Comparison of ENCODE assay signal across 1 cellular context in genomic region chr2:74002515-74003391, GRCh38.
TF ChIP-seq lines count a peak whose summit lies in the region.

No MANE protein-coding gene starts in this region.

TF ChIP-seq in HepG2, 621 proteins besides CTCF, POLR2A, EP300 and RAD21 (continued from another document):
- no peak for TF ChIP-seq MZF1 (CRISPR knock-in tag; IDR thresholded peaks at IDR 0.05; ENCODE audit: borderline replicate concordance)
- TF ChIP-seq RBM39 (IDR thresholded peaks at IDR 0.05; ENCODE audit: low read depth, low read length, poor library complexity, severe bottlenecking): no peak
- peak; percentile 49; the same call in 1 of the 2 replicates for TF ChIP-seq MXD4 (CRISPR knock-in tag; IDR thresholded peaks at IDR 0.05)
- no peak for TF ChIP-seq ATAD3A (CRISPR knock-in tag; IDR thresholded peaks at IDR 0.05)
- TF ChIP-seq, protein P1, sequence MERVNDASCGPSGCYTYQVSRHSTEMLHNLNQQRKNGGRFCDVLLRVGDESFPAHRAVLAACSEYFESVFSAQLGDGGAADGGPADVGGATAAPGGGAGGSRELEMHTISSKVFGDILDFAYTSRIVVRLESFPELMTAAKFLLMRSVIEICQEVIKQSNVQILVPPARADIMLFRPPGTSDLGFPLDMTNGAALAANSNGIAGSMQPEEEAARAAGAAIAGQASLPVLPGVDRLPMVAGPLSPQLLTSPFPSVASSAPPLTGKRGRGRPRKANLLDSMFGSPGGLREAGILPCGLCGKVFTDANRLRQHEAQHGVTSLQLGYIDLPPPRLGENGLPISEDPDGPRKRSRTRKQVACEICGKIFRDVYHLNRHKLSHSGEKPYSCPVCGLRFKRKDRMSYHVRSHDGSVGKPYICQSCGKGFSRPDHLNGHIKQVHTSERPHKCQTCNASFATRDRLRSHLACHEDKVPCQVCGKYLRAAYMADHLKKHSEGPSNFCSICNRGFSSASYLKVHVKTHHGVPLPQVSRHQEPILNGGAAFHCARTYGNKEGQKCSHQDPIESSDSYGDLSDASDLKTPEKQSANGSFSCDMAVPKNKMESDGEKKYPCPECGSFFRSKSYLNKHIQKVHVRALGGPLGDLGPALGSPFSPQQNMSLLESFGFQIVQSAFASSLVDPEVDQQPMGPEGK (CRISPR knock-in tag; IDR thresholded peaks at IDR 0.05): peak; percentile 72
- no peak for TF ChIP-seq SP1 (IDR thresholded peaks at IDR 0.05)
- TF ChIP-seq SP1 (CRISPR knock-in tag; IDR thresholded peaks at IDR 0.05): 0 out of 2 replicates have a peak, but pooled peaks have one; percentile 22
- TF ChIP-seq ZNF556 (CRISPR knock-in tag; IDR thresholded peaks at IDR 0.05; ENCODE audit: borderline replicate concordance): 0 out of 2 replicates have a peak, but pooled peaks have one; percentile 80
- TF ChIP-seq MAFK (conservative IDR thresholded peaks at IDR 0.05 in 1 of 2, IDR thresholded peaks at IDR 0.05 in 1 of 2; ENCODE audit: low read length in 2 of 2): no peak
- peak; percentile 59 for TF ChIP-seq ASH2L (IDR thresholded peaks at IDR 0.05; ENCODE audit: insufficient read length, low read depth, low read length)
- TF ChIP-seq ELF1 (CRISPR knock-in tag; IDR thresholded peaks at IDR 0.05): no peak
- TF ChIP-seq NFKBIZ (CRISPR knock-in tag; IDR thresholded peaks at IDR 0.05): no peak
- TF ChIP-seq, protein P2, sequence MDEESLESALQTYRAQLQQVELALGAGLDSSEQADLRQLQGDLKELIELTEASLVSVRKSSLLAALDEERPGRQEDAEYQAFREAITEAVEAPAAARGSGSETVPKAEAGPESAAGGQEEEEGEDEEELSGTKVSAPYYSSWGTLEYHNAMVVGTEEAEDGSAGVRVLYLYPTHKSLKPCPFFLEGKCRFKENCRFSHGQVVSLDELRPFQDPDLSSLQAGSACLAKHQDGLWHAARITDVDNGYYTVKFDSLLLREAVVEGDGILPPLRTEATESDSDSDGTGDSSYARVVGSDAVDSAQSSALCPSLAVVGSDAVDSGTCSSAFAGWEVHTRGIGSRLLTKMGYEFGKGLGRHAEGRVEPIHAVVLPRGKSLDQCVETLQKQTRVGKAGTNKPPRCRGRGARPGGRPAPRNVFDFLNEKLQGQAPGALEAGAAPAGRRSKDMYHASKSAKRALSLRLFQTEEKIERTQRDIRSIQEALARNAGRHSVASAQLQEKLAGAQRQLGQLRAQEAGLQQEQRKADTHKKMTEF (CRISPR knock-in tag; IDR thresholded peaks at IDR 0.05): 0 out of 2 replicates have a peak, but pooled peaks have one; percentile 22
- no peak for TF ChIP-seq KLF13 (CRISPR knock-in tag; IDR thresholded peaks at IDR 0.05)
- TF ChIP-seq ZNF547 (CRISPR knock-in tag; IDR thresholded peaks at IDR 0.05): peak; percentile 76
- peak; percentile 99 for TF ChIP-seq ZNF770 (CRISPR knock-in tag; IDR thresholded peaks at IDR 0.05)
- TF ChIP-seq SNAPC4 (CRISPR knock-in tag; IDR thresholded peaks at IDR 0.05): no peak
- TF ChIP-seq SALL1 (CRISPR knock-in tag; IDR thresholded peaks at IDR 0.05): peak; percentile 49
- TF ChIP-seq RBFOX2 (IDR thresholded peaks at IDR 0.05; ENCODE audit: low read depth, low read length): peak; percentile 46; the same call in 1 of the 2 replicates
- TF ChIP-seq, protein P3, sequence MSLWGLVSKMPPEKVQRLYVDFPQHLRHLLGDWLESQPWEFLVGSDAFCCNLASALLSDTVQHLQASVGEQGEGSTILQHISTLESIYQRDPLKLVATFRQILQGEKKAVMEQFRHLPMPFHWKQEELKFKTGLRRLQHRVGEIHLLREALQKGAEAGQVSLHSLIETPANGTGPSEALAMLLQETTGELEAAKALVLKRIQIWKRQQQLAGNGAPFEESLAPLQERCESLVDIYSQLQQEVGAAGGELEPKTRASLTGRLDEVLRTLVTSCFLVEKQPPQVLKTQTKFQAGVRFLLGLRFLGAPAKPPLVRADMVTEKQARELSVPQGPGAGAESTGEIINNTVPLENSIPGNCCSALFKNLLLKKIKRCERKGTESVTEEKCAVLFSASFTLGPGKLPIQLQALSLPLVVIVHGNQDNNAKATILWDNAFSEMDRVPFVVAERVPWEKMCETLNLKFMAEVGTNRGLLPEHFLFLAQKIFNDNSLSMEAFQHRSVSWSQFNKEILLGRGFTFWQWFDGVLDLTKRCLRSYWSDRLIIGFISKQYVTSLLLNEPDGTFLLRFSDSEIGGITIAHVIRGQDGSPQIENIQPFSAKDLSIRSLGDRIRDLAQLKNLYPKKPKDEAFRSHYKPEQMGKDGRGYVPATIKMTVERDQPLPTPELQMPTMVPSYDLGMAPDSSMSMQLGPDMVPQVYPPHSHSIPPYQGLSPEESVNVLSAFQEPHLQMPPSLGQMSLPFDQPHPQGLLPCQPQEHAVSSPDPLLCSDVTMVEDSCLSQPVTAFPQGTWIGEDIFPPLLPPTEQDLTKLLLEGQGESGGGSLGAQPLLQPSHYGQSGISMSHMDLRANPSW (CRISPR knock-in tag; IDR thresholded peaks at IDR 0.05; ENCODE audit: borderline replicate concordance): no peak
- peak; percentile 67 for TF ChIP-seq SAP130 (CRISPR knock-in tag; IDR thresholded peaks at IDR 0.05; ENCODE audit: low read depth)
- peak; percentile 57; the same call in 1 of the 2 replicates for TF ChIP-seq AKAP8 (CRISPR knock-in tag; IDR thresholded peaks at IDR 0.05)
- no peak for TF ChIP-seq ZNF839 (CRISPR knock-in tag; IDR thresholded peaks at IDR 0.05; ENCODE audit: borderline replicate concordance)
- peak; percentile 27; the same call in 1 of the 2 replicates for TF ChIP-seq MEIS2 (CRISPR knock-in tag; IDR thresholded peaks at IDR 0.05)
- TF ChIP-seq NFKB2 (CRISPR knock-in tag; IDR thresholded peaks at IDR 0.05; ENCODE audit: borderline replicate concordance): no peak
- TF ChIP-seq ZNF598 (CRISPR knock-in tag; IDR thresholded peaks at IDR 0.05; ENCODE audit: borderline replicate concordance): peak; percentile 53; the same call in 1 of the 2 replicates
- TF ChIP-seq CSRNP2 (CRISPR knock-in tag; conservative IDR thresholded peaks at IDR 0.05; ENCODE audit: low read depth): no peak
- peak; percentile 66; the same call in 1 of the 2 replicates for TF ChIP-seq MAZ (IDR thresholded peaks at IDR 0.05; ENCODE audit: borderline replicate concordance, low read depth, low read length)
- TF ChIP-seq MAZ (CRISPR knock-in tag; IDR thresholded peaks at IDR 0.05; ENCODE audit: low read depth): peak; percentile 96
- TF ChIP-seq HOXA7 (CRISPR knock-in tag; IDR thresholded peaks at IDR 0.05): no peak
- TF ChIP-seq ZNF280B (CRISPR knock-in tag; IDR thresholded peaks at IDR 0.05; ENCODE audit: borderline replicate concordance): 0 out of 2 replicates have a peak, but pooled peaks have one; percentile 24
- TF ChIP-seq, protein P4, sequence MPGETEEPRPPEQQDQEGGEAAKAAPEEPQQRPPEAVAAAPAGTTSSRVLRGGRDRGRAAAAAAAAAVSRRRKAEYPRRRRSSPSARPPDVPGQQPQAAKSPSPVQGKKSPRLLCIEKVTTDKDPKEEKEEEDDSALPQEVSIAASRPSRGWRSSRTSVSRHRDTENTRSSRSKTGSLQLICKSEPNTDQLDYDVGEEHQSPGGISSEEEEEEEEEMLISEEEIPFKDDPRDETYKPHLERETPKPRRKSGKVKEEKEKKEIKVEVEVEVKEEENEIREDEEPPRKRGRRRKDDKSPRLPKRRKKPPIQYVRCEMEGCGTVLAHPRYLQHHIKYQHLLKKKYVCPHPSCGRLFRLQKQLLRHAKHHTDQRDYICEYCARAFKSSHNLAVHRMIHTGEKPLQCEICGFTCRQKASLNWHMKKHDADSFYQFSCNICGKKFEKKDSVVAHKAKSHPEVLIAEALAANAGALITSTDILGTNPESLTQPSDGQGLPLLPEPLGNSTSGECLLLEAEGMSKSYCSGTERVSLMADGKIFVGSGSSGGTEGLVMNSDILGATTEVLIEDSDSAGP (CRISPR knock-in tag; IDR thresholded peaks at IDR 0.05; ENCODE audit: borderline replicate concordance): peak; percentile 48; the same call in 1 of the 2 replicates
TF ChIP-seq in HepG2: peak in this region for 65.
